Comparison of ENCODE assay signal across 16 cellular contexts in genomic region chr7:91286432-91286831, GRCh38. TPM values are rescaled to one million over a fixed set of nuclear protein-coding genes. Genes with fewer than 3 reads are reported as not detected.
DNase-seq lines count a peak whose midpoint lies in the region; ATAC-seq, FAIRE-seq and TF ChIP-seq lines count a peak whose summit lies in the region.
"Had no signal": no experiment of that assay in that cellular context is flagged by ENCODE, and none has a peak within 500 bp of the region (broad histone marks: within the 10 kb centered on the region; RNA-seq: fewer than 3 reads in every experiment).

No MANE protein-coding gene starts in this region.

- TF ChIP-seq POLR2A in suprapubic skin (IDR thresholded peaks at IDR 0.05), result no peak

- no peak for TF ChIP-seq EP300 in suprapubic skin (IDR thresholded peaks at IDR 0.05)

- no peaks in the 10 kb centered on the region for H3K27me3 ChIP-seq in Karpas-422 (ENCODE audit: low read length)
- H3K27me3 ChIP-seq in suprapubic skin, result no peaks in the 10 kb centered on the region
- H3K27me3 ChIP-seq: BLaER1, ovary had no signal

- H3K9ac ChIP-seq in Karpas-422 (ENCODE audit: low read length), result no peak overlapping the region
- H3K9ac ChIP-seq: BLaER1, SK-N-SH had no signal

- 0 out of 2 replicates have a peak overlapping the region, but pooled peaks have one; percentile 49 for H2AFZ ChIP-seq in Karpas-422 (ENCODE audit: low read length)

- H3K79me2 ChIP-seq in Karpas-422 (ENCODE audit: low read length), result no peaks in the 10 kb centered on the region

- no peaks in the 10 kb centered on the region for H3K9me3 ChIP-seq in Karpas-422 (ENCODE audit: low read length)
- no peaks in the 10 kb centered on the region for H3K9me3 ChIP-seq in suprapubic skin
- H3K9me3 ChIP-seq: BLaER1, ovary, SK-N-SH, thoracic aorta had no signal

- no peak for TF ChIP-seq CTCF in suprapubic skin (IDR thresholded peaks at IDR 0.05)

- H3K4me3 ChIP-seq in Karpas-422 (ENCODE audit: low read length) (no peak overlapping the region), suprapubic skin (no peak overlapping the region)
- H3K4me3 ChIP-seq: BLaER1, ovary, thoracic aorta had no signal

- H3K4me1 ChIP-seq in Karpas-422 (ENCODE audit: low read length) (peaks cover 68% of the 10 kb centered on the region), suprapubic skin (peaks cover 7% of the 10 kb centered on the region)
- H3K4me1 ChIP-seq: BLaER1 had no signal

- 76% methylated on average over 6 of the region's 6 CpGs for WGBS in suprapubic skin

- H3K27ac ChIP-seq in Karpas-422 (ENCODE audit: low read length) (peak overlapping the region; percentile 93), suprapubic skin (peak overlapping the region; percentile 25)
- H3K27ac ChIP-seq: BLaER1, ovary had no signal

- ATAC-seq in HG03108 (IDR thresholded peaks at IDR 0.05; ENCODE audit: unreplicated experiment) (no peak), HG03280 (IDR thresholded peaks at IDR 0.05; ENCODE audit: unreplicated experiment) (no peak)
- ATAC-seq: left colon had no signal

- DNase-seq in Karpas-422 (peak; percentile 68), NCI-H187 treated with DMSO at 0.1 percent for 48 hours (lab: John Stamatoyannopoulos, UW) (peak; percentile 75), NCI-H82 (lab: John Stamatoyannopoulos, UW) (peak; percentile 88), suprapubic skin (ENCODE audit: low spot score in 2 of 2) (no peak), GM19239 (ENCODE audit: insufficient read length, low spot score) (no peak)
- DNase-seq: activated CD4-positive, alpha-beta T cell treated with anti-CD3 and anti-CD28 coated beads, Interleukin-2, amount 50 U/mL, for 1 hour; activated T-cell treated with anti-CD3 and anti-CD28 coated beads, Interleukin-2, amount 50 U/mL, for 24 hours; effector CD8-positive, alpha-beta T cell; left colon; ovary; SK-N-SH; stimulated activated CD4-positive, alpha-beta T cell treated with anti-CD3 and anti-CD28 coated beads, Interleukin-4, amount 100 ng/mL, for 4 hours had no signal

- H3K36me3 ChIP-seq in Karpas-422 (ENCODE audit: insufficient read depth, low read length) (no peaks in the 10 kb centered on the region), suprapubic skin (no peaks in the 10 kb centered on the region)
- H3K36me3 ChIP-seq: BLaER1, ovary, thoracic aorta had no signal

- H3K4me2 ChIP-seq in Karpas-422 (ENCODE audit: low read depth, low read length, poor library complexity, severe bottlenecking), result peak overlapping the region; percentile 52
- H3K4me2 ChIP-seq: BLaER1, SK-N-SH had no signal

- no peak for FAIRE-seq in GM19239 (lab: Jason Lieb, UNC)

- H4K20me1 ChIP-seq in Karpas-422 (ENCODE audit: insufficient read depth, low read depth, low read length), result no peaks in the 10 kb centered on the region
- H4K20me1 ChIP-seq: BLaER1 had no signal

- H3K9me2 ChIP-seq in Karpas-422 (replicated peaks; ENCODE audit: insufficient read depth, low read length), result no peaks in the 10 kb centered on the region
- H3K9me2 ChIP-seq: SK-N-SH had no signal

RNA-seq across cellular contexts. Expression of gene FZD1, which starts 22.2 kb away (rescaled TPM):
- total RNA-seq in Karpas-422 (2014; rRNA removed; shearing (Covaris generic); ENCODE audit: low replicate concordance), result 7.9 and 10.0 TPM in 2 replicates
- total RNA-seq in suprapubic skin, result 10 to 100 TPM; 23.1 to 43.4 (median 34.9) TPM

Comparison
In these comparisons a context has a peak if more than half of its experiments do, and no peak if none do; other contexts are left out.
1. DNase-seq: peak in Karpas-422 (single experiment), NCI-H187 treated with DMSO at 0.1 percent for 48 hours (single experiment) and NCI-H82 (single experiment); none in suprapubic skin (0 of 2) and GM19239 (single experiment).